Comparison of ENCODE assay signal across 8 cellular contexts in genomic region chr22:31291403-31291715, GRCh38. TPM values are rescaled to one million over a fixed set of nuclear protein-coding genes. Genes with fewer than 3 reads are reported as not detected.
DNase-seq lines count a peak whose midpoint lies in the region; ATAC-seq and TF ChIP-seq lines count a peak whose summit lies in the region.

No MANE protein-coding gene starts in this region.

- CTCF ChIA-PET in Caco-2 (lab: Charles Lee) = interaction anchor here (1.0 to 2.1 kb wide), 7 partner anchors 12 to 50 kb away, joined by 4 to 20 read pairs (median 5); no protein-coding TSS in a partner anchor

- H4K8ac ChIP-seq in neuronal stem cell (ENCODE audit: low read depth, low read length) = no peak overlapping the region

- no peak overlapping the region for H3K18ac ChIP-seq in neuronal stem cell (ENCODE audit: low read length)

- no peak overlapping the region for H3K4ac ChIP-seq in neuronal stem cell (ENCODE audit: low read length)

- H3K79me1 ChIP-seq in neuronal stem cell (ENCODE audit: low read depth, low read length) = no peaks in the 10 kb centered on the region

- H2BK5ac ChIP-seq in neuronal stem cell (ENCODE audit: low read length) = peak overlapping the region; percentile 1

- ATAC-seq in RWPE2 (ENCODE audit: low read depth) = no peak
- peak; percentile 0 for ATAC-seq in esophagus mucosa
- no peak for ATAC-seq in GM21528 (IDR thresholded peaks at IDR 0.05; ENCODE audit: low FRiP score, unreplicated experiment)

- no peak overlapping the region for H3K27ac Mint-ChIP-seq in Caco-2 (ENCODE audit: unreplicated experiment)

- no peak overlapping the region for H2BK120ac ChIP-seq in neuronal stem cell (ENCODE audit: low read depth, low read length)

- no peaks in the 10 kb centered on the region for H3K9me3 Mint-ChIP-seq in Caco-2 (ENCODE audit: unreplicated experiment)

- no peak overlapping the region for H2BK15ac ChIP-seq in neuronal stem cell (ENCODE audit: low read length)

- peak overlapping the region; percentile 79 for H3K27ac ChIP-seq in RWPE2 (ENCODE audit: poor library complexity, severe bottlenecking)
- H3K27ac ChIP-seq in neuronal stem cell (replicated peaks; ENCODE audit: low read length) = no peak overlapping the region

- H2AK5ac ChIP-seq in neuronal stem cell (ENCODE audit: low read depth, low read length) = no peak overlapping the region

- H3K9ac ChIP-seq in neuronal stem cell (ENCODE audit: low read depth, low read length, poor library complexity) = no peak overlapping the region

- POLR2A ChIA-PET in Caco-2 (lab: Charles Lee) = interaction anchor here (1.4 kb wide), 1 partner anchor 55 kb away, joined by 4 read pairs; the partner anchor contains the start of gene PATZ1

- H3K4me1 Mint-ChIP-seq in Caco-2 (ENCODE audit: low read depth, unreplicated experiment) = peaks cover 14% of the 10 kb centered on the region

- H3K4me3 ChIP-seq in Caco-2 (ENCODE audit: low read depth, low read length) (peak overlapping the region; percentile 66), RWPE2 (ENCODE audit: severe bottlenecking) (peak overlapping the region; percentile 55), neuronal stem cell (ENCODE audit: low read length in 2 of 2) (peak overlapping the region; percentile 65 to 74)

- DNase-seq in Caco-2 (no peak), RWPE2 (ENCODE audit: low spot score) (no peak), neuronal stem cell (ENCODE audit: low spot score) (no peak), EL (no peak), COLO668 (lab: John Stamatoyannopoulos, UW; ENCODE audit: unreplicated experiment) (no peak), cerebellum (ENCODE audit: low spot score) (no peak)

- intact Hi-C loops in Caco-2 (cut with micrococcal nuclease; ENCODE audit: unreplicated experiment) = loop anchor here (5.0 kb wide), 2 partner anchors 49 to 79 kb away; partner anchors contain the start of gene LIMK2

- no peaks in the 10 kb centered on the region for H3K27me3 Mint-ChIP-seq in Caco-2 (ENCODE audit: insufficient read depth, unreplicated experiment)

- H3K4me2 ChIP-seq in neuronal stem cell (ENCODE audit: insufficient read depth, low read length, poor library complexity, severe bottlenecking) = peak overlapping the region; percentile 99

- BruUV-seq in Caco-2 (replicated peaks; lab: Mats Ljungman, UMichigan) = no TSS peak

- H3K27me3 ChIP-seq in Caco-2 (replicated peaks; ENCODE audit: control insufficient read depth, insufficient read depth, low read length) (no peaks in the 10 kb centered on the region), RWPE2 (ENCODE audit: insufficient read depth, poor library complexity, severe bottlenecking) (no peaks in the 10 kb centered on the region), neuronal stem cell (ENCODE audit: control insufficient read depth in 3 of 3, insufficient read depth in 3 of 3, low read depth in 1 of 3, low read length in 3 of 3) (peaks cover 0 to 21% (median 0%) of the 10 kb centered on the region in 3 experiments)

- TF ChIP-seq CTCF in Caco-2 (IDR thresholded peaks at IDR 0.05; ENCODE audit: insufficient read depth in 1 of 2, low read depth in 1 of 2, low read length in 1 of 2, severe bottlenecking in 1 of 2, unreplicated experiment in 1 of 2) = no peak
- TF ChIP-seq CTCF in RWPE2 (IDR thresholded peaks at IDR 0.05; ENCODE audit: poor library complexity, severe bottlenecking) = no peak

- no peak overlapping the region for H3K14ac ChIP-seq in neuronal stem cell (ENCODE audit: low read length)

- H3K36me3 ChIP-seq in Caco-2 (ENCODE audit: control insufficient read depth, insufficient read depth, low read length) = no peaks in the 10 kb centered on the region
- H3K36me3 ChIP-seq in RWPE2 (ENCODE audit: low read depth) = no peaks in the 10 kb centered on the region
- peaks cover 0 to 3% of the 10 kb centered on the region in 2 donors for H3K36me3 ChIP-seq in neuronal stem cell (replicated peaks in 1 of 2; ENCODE audit: control insufficient read depth in 2 of 2, insufficient read depth in 2 of 2, low read length in 2 of 2)

- H3K9me3 ChIP-seq in Caco-2 (no peaks in the 10 kb centered on the region), RWPE2 (ENCODE audit: severe bottlenecking) (no peaks in the 10 kb centered on the region), neuronal stem cell (replicated peaks in 1 of 2; ENCODE audit: control insufficient read depth in 2 of 2, insufficient read depth in 1 of 2, low read depth in 1 of 2, low read length in 2 of 2) (no peaks in the 10 kb centered on the region)

- peak overlapping the region; percentile 90 for H3K4me3 Mint-ChIP-seq in Caco-2 (ENCODE audit: unreplicated experiment)

- H4K91ac ChIP-seq in neuronal stem cell (ENCODE audit: low read depth, low read length, poor library complexity) = no peak overlapping the region

- WGBS in neuronal stem cell (ENCODE audit: extremely low coverage in 2 of 2, insufficient read length in 2 of 2, insufficient replicate concordance in 1 of 2), 2 donors = no CpG with 5 or more reads among the region's 11 CpGs

- H3K4me1 ChIP-seq in Caco-2 (peaks cover 14% of the 10 kb centered on the region; the same call in 1 of the 2 replicates), RWPE2 (ENCODE audit: insufficient read depth, poor library complexity, severe bottlenecking) (peaks cover 20% of the 10 kb centered on the region), neuronal stem cell (ENCODE audit: control insufficient read depth in 2 of 2, insufficient read depth in 1 of 2, low read depth in 1 of 2, low read length in 2 of 2) (peaks cover 3 to 6% of the 10 kb centered on the region in 2 donors)

- no peak overlapping the region for H2BK12ac ChIP-seq in neuronal stem cell (ENCODE audit: low read length)

- H3K23ac ChIP-seq in neuronal stem cell (ENCODE audit: low read depth, low read length, poor library complexity) = no peak overlapping the region

- peak overlapping the region; percentile 81 for H2AFZ ChIP-seq in neuronal stem cell (ENCODE audit: low read length)

- peaks cover 5% of the 10 kb centered on the region for H3K36me3 Mint-ChIP-seq in Caco-2 (ENCODE audit: insufficient read depth, unreplicated experiment)

RNA-seq across cellular contexts. Expression of gene PIK3IP1, which starts 0.9 kb away (rescaled TPM):
- total RNA-seq in Caco-2 (2022) = 0.68 and 0.72 TPM in 2 replicates
- 5.8 TPM for total RNA-seq in esophagus mucosa
- polyA plus RNA-seq in neuronal stem cell (2013, experiment 1 of 2) = 2.2 TPM
- 2.4 TPM for polyA plus RNA-seq in neuronal stem cell (2013, experiment 2 of 2)
- 11.2 TPM for total RNA-seq in cerebellum

RNA-seq across cellular contexts. Expression of gene PATZ1, which starts 54.8 kb away (rescaled TPM):
- total RNA-seq in Caco-2 (2022) (36.6 and 40.9 TPM in 2 replicates), esophagus mucosa (6.2 TPM), cerebellum (35.9 TPM)
- 44.4 TPM for polyA plus RNA-seq in neuronal stem cell (2013, experiment 1 of 2)
- polyA plus RNA-seq in neuronal stem cell (2013, experiment 2 of 2) = 44.7 TPM
